In the genomic region with DNA sequence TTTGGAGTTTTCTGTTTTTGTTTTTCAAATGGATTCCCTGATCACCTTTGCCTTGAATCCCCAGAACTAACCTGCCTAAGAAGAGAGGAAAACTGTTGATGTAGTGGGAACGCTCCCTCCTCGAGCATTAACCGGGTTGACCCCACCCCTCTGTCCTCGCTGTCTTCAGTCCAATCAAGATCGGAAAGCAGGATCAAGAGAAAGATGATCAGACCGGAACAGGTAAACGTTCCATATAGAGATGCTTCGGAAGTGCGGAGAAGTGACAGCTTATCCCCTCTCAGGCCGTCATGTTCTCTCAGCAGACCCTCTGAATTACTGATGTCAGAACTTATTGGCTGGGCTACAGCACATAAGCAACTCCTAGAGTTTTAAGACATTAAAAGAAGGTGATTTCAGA, we compare ENCODE assay signal across 21 cellular contexts. TPM values are rescaled to one million over a fixed set of nuclear protein-coding genes. Genes with fewer than 3 reads are reported as not detected.
A peak's percentile ranks its signal among the peaks of the same experiment; 100 is the strongest.
DNase-seq lines count a peak whose midpoint lies in the region; ATAC-seq, FAIRE-seq and TF ChIP-seq lines count a peak whose summit lies in the region.
"Had no signal": no experiment of that assay in that cellular context is flagged by ENCODE, and none has a peak within 500 bp of the region (broad histone marks: within the 10 kb centered on the region; RNA-seq: fewer than 3 reads in every experiment).

No MANE protein-coding gene starts in this region.

- no peaks in the 10 kb centered on the region for H4K20me1 ChIP-seq in Karpas-422 (ENCODE audit: insufficient read depth, low read depth, low read length)

- no peaks in the 10 kb centered on the region for H3K79me2 ChIP-seq in Karpas-422 (ENCODE audit: low read length)

- peaks cover 63% of the 10 kb centered on the region for H3K27me3 Mint-ChIP-seq in activated T-helper 17 cell treated with anti-CD3 and anti-CD28 coated beads, Interleukin-2, amount 50 U/mL, for 72 hours
- H3K27me3 Mint-ChIP-seq in naive thymus-derived CD4-positive, alpha-beta T cell = peaks cover 62 to 79% (median 74%) of the 10 kb centered on the region in 5 donors

- TF ChIP-seq CTCF in BE2C (IDR thresholded peaks at IDR 0.05; ENCODE audit: low read depth, low read length) (no peak), D721Med (IDR thresholded peaks at IDR 0.05; ENCODE audit: insufficient read depth, missing control alignments) (no peak)

- no peak overlapping the region for H3K27ac ChIP-seq in naive thymus-derived CD4-positive, alpha-beta T cell (ENCODE audit: low read depth, low read length)
- no peak overlapping the region for H3K27ac ChIP-seq in Karpas-422 (ENCODE audit: low read length)
- H3K27ac ChIP-seq: colonic mucosa, PC-9, testis had no signal

- H3K27ac Mint-ChIP-seq in activated T-helper 17 cell treated with anti-CD3 and anti-CD28 coated beads, Interleukin-2, amount 50 U/mL, for 72 hours = no peak overlapping the region
- no peak overlapping the region for H3K27ac Mint-ChIP-seq in naive thymus-derived CD4-positive, alpha-beta T cell
- H3K27ac Mint-ChIP-seq: activated CD8-positive, alpha-beta T cell treated with anti-CD3 and anti-CD28 coated beads for 36 hours had no signal

- H3K4me2 ChIP-seq in Karpas-422 (ENCODE audit: low read depth, low read length, poor library complexity, severe bottlenecking) = no peak overlapping the region
- H3K4me2 ChIP-seq: PC-9 had no signal

- no peaks in the 10 kb centered on the region for H3K36me3 Mint-ChIP-seq in activated T-helper 17 cell treated with anti-CD3 and anti-CD28 coated beads, Interleukin-2, amount 50 U/mL, for 72 hours (ENCODE audit: low read depth)
- H3K36me3 Mint-ChIP-seq in naive thymus-derived CD4-positive, alpha-beta T cell = no peaks in the 10 kb centered on the region

- POLR2A ChIA-PET in naive thymus-derived CD4-positive, alpha-beta T cell (lab: Charles Lee) = interaction anchor here (1.1 kb wide), 1 partner anchor 16 kb away, joined by 3 read pairs; no protein-coding TSS in a partner anchor

- intact Hi-C loops in naive thymus-derived CD4-positive, alpha-beta T cell (cut with micrococcal nuclease) = no loop called here

- FAIRE-seq in D721Med (lab: Jason Lieb, UNC) = peak; percentile 61
- FAIRE-seq: GM19239, HepG2, kidney had no signal

- no peaks in the 10 kb centered on the region for H3K9me3 Mint-ChIP-seq in activated T-helper 17 cell treated with anti-CD3 and anti-CD28 coated beads, Interleukin-2, amount 50 U/mL, for 72 hours
- H3K9me3 Mint-ChIP-seq in naive thymus-derived CD4-positive, alpha-beta T cell = peaks cover 0 to 10% (median 0%) of the 10 kb centered on the region in 11 donors

- DNase-seq in BE2C = no peak
- DNase-seq in D721Med (ENCODE audit: insufficient read length, low spot score) = no peak
- DNase-seq in naive thymus-derived CD4-positive, alpha-beta T cell = no peak
- DNase-seq in MG63 = no peak
- no peak for DNase-seq in NK-92 (lab: John Stamatoyannopoulos, UW; ENCODE audit: unreplicated experiment)
- no peak for DNase-seq in Karpas-422
- DNase-seq: activated CD8-positive, alpha-beta T cell treated with anti-CD3 and anti-CD28 coated beads for 36 hours; colonic mucosa; DMS153; erythroblast; kidney; MV-4-11; NCI-H2029 treated with DMSO at 0.1 percent for 48 hours; PC-9; stimulated activated CD4-positive, alpha-beta T cell treated with anti-CD3 and anti-CD28 coated beads, Interleukin-2, amount 100 ng/mL, for 48 hours; testis had no signal

- H3K4me3 ChIP-seq in BE2C (ENCODE audit: low read depth, low read length) (peak overlapping the region; percentile 84), MG63 (no peak overlapping the region), Karpas-422 (ENCODE audit: low read length) (no peak overlapping the region)
- H3K4me3 ChIP-seq in naive thymus-derived CD4-positive, alpha-beta T cell (ENCODE audit: low read length) = no peak overlapping the region
- H3K4me3 ChIP-seq: PC-9 had no signal

- no peak overlapping the region for H3K9ac ChIP-seq in Karpas-422 (ENCODE audit: low read length)
- H3K9ac ChIP-seq: SK-N-SH had no signal

- peaks cover 4% of the 10 kb centered on the region for H3K36me3 ChIP-seq in BE2C
- H3K36me3 ChIP-seq in naive thymus-derived CD4-positive, alpha-beta T cell (ENCODE audit: control insufficient read depth in 2 of 3, insufficient read depth in 3 of 3, low read length in 3 of 3) = no peaks in the 10 kb centered on the region
- H3K36me3 ChIP-seq in MG63 = no peaks in the 10 kb centered on the region
- no peaks in the 10 kb centered on the region for H3K36me3 ChIP-seq in Karpas-422 (ENCODE audit: insufficient read depth, low read length)
- H3K36me3 ChIP-seq: colonic mucosa had no signal

- ATAC-seq in activated T-helper 17 cell treated with anti-CD3 and anti-CD28 coated beads, Interleukin-2, amount 50 U/mL, for 72 hours (replicated peaks) = no peak
- ATAC-seq in naive thymus-derived CD4-positive, alpha-beta T cell = no peak

- no peak overlapping the region for H2AFZ ChIP-seq in Karpas-422 (ENCODE audit: low read length)
- H2AFZ ChIP-seq: PC-9 had no signal

- H3K4me3 Mint-ChIP-seq in activated T-helper 17 cell treated with anti-CD3 and anti-CD28 coated beads, Interleukin-2, amount 50 U/mL, for 72 hours = peak overlapping the region; percentile 55
- peak overlapping the region; percentile 31 to 81 (median 76) for H3K4me3 Mint-ChIP-seq in naive thymus-derived CD4-positive, alpha-beta T cell

- H3K4me1 ChIP-seq in BE2C = peaks cover 11% of the 10 kb centered on the region
- no peaks in the 10 kb centered on the region for H3K4me1 ChIP-seq in naive thymus-derived CD4-positive, alpha-beta T cell (ENCODE audit: control insufficient read depth in 2 of 2, insufficient read depth in 2 of 2, low read length in 2 of 2)
- no peaks in the 10 kb centered on the region for H3K4me1 ChIP-seq in Karpas-422 (ENCODE audit: low read length)
- H3K4me1 ChIP-seq: colonic mucosa had no signal

- H3K4me1 Mint-ChIP-seq in activated T-helper 17 cell treated with anti-CD3 and anti-CD28 coated beads, Interleukin-2, amount 50 U/mL, for 72 hours = no peaks in the 10 kb centered on the region
- peaks cover 3 to 20% (median 13%) of the 10 kb centered on the region in 7 donors for H3K4me1 Mint-ChIP-seq in naive thymus-derived CD4-positive, alpha-beta T cell

- H3K9me3 ChIP-seq in BE2C = no peaks in the 10 kb centered on the region
- H3K9me3 ChIP-seq in naive thymus-derived CD4-positive, alpha-beta T cell (ENCODE audit: control insufficient read depth in 2 of 3, low read length in 3 of 3) = no peaks in the 10 kb centered on the region
- H3K9me3 ChIP-seq in MG63 = peaks cover 10% of the 10 kb centered on the region; the same call in 1 of the 2 replicates
- no peaks in the 10 kb centered on the region for H3K9me3 ChIP-seq in Karpas-422 (ENCODE audit: low read length)
- H3K9me3 ChIP-seq: colonic mucosa, SK-N-SH, testis had no signal

- H3K9me2 ChIP-seq in Karpas-422 (replicated peaks; ENCODE audit: insufficient read depth, low read length) = no peaks in the 10 kb centered on the region
- H3K9me2 ChIP-seq: SK-N-SH had no signal

- H3K27me3 ChIP-seq in BE2C (no peaks in the 10 kb centered on the region), MG63 (peaks cover 86% of the 10 kb centered on the region), Karpas-422 (ENCODE audit: low read length) (no peaks in the 10 kb centered on the region)
- H3K27me3 ChIP-seq in naive thymus-derived CD4-positive, alpha-beta T cell (ENCODE audit: control insufficient read depth in 2 of 2, insufficient read depth in 2 of 2, low read length in 2 of 2) = peaks cover 0 to 14% of the 10 kb centered on the region in 2 donors
- H3K27me3 ChIP-seq: testis had no signal

- CTCF ChIA-PET in naive thymus-derived CD4-positive, alpha-beta T cell (lab: Charles Lee) = no interaction called here

RNA-seq across cellular contexts. Expression of a gene that starts 0.8 kb away (rescaled TPM):
- polyA plus RNA-seq in BE2C (2012; ENCODE audit: insufficient read depth, insufficient read length, low read depth) = 46.9 TPM
- not detected for total RNA-seq in activated T-helper 17 cell treated with anti-CD3 and anti-CD28 coated beads, Interleukin-2, amount 50 U/mL, for 72 hours
- under 1 TPM in 2 of 5 experiments, not detected in 3; 0.14 to 0.17 TPM for total RNA-seq in naive thymus-derived CD4-positive, alpha-beta T cell
- polyA plus RNA-seq in naive thymus-derived CD4-positive, alpha-beta T cell = under 1 TPM in 1 of 2 donors, not detected in 1; 0.06 TPM
- total RNA-seq in MG63 (2014; rRNA removed; shearing (Covaris generic); ENCODE audit: low replicate concordance) = not detected in 2 replicates
- total RNA-seq in Karpas-422 (2014; rRNA removed; shearing (Covaris generic); ENCODE audit: low replicate concordance) = not detected in 2 replicates
- total RNA-seq: activated CD8-positive, alpha-beta T cell treated with anti-CD3 and anti-CD28 coated beads for 36 hours; HepG2; kidney; PC-9 had no signal
- polyA plus RNA-seq: BJ, HepG2 had no signal
